In genomic region chr15:89457086-89457485, GRCh38 we compare ENCODE assay signal across 9 cellular contexts. TPM values are rescaled to one million over a fixed set of nuclear protein-coding genes. Genes with fewer than 3 reads are reported as not detected.
A peak's percentile ranks its signal among the peaks of the same experiment; 100 is the strongest.
DNase-seq lines count a peak whose midpoint lies in the region; ATAC-seq, FAIRE-seq and TF ChIP-seq lines count a peak whose summit lies in the region.
"Had no signal": no experiment of that assay in that cellular context is flagged by ENCODE, and none has a peak within 500 bp of the region (broad histone marks: within the 10 kb centered on the region; RNA-seq: fewer than 3 reads in every experiment).

No MANE protein-coding gene starts in this region.

- FAIRE-seq in HepG2 (lab: Jason Lieb, UNC) = peak; percentile 44

- CTCF ChIA-PET in HepG2 (lab: Yijun Ruan, JAX; ENCODE audit: low intra/inter-chr PET ratio, low total read pairs) = no interaction called here

- H3K9me3 ChIP-seq in SU-DHL-6 (ENCODE audit: insufficient read depth, low read length) (no peaks in the 10 kb centered on the region), HepG2 (ENCODE audit: low read length) (no peaks in the 10 kb centered on the region), suprapubic skin (no peaks in the 10 kb centered on the region)

- H3K4me1 ChIP-seq in HepG2 (ENCODE audit: insufficient read depth, low read length) (peaks cover 74% of the 10 kb centered on the region), suprapubic skin (no peaks in the 10 kb centered on the region)

- H3K36me3 ChIP-seq in SU-DHL-6 (ENCODE audit: low read length) = no peaks in the 10 kb centered on the region
- H3K36me3 ChIP-seq in HepG2 (replicated peaks in 1 of 2; ENCODE audit: control insufficient read depth in 1 of 2, insufficient read depth in 2 of 2, low read length in 2 of 2) = no peaks in the 10 kb centered on the region
- H3K36me3 ChIP-seq in suprapubic skin = no peaks in the 10 kb centered on the region

- POLR2A ChIA-PET in HepG2 (lab: Yijun Ruan, JAX) = no interaction called here

- no peak for ATAC-seq in HepG2

- in situ Hi-C loops in HepG2 (cut with HindIII; ENCODE audit: extremely low pct_ligation_motif_present, low pct_unique_long_range_greater_than_20kb) = no loop called here

- no TSS peak for BruUV-seq in HepG2 (replicated peaks; lab: Mats Ljungman, UMichigan)

- H3K4me3 ChIP-seq in SU-DHL-6 (ENCODE audit: insufficient read depth, low read length, poor library complexity, severe bottlenecking) (no peak overlapping the region), HepG2 (replicated peaks in 1 of 3; ENCODE audit: insufficient read depth in 1 of 3, low read depth in 2 of 3, low read length in 3 of 3) (no peak overlapping the region), suprapubic skin (no peak overlapping the region)

- no peak for TF ChIP-seq EP300 in HepG2 (IDR thresholded peaks at IDR 0.05; ENCODE audit: low read depth in 2 of 2, low read length in 2 of 2)
- no peak for TF ChIP-seq EP300 in HepG2 (CRISPR knock-in tag; IDR thresholded peaks at IDR 0.05; ENCODE audit: borderline replicate concordance)
- TF ChIP-seq EP300 in suprapubic skin (IDR thresholded peaks at IDR 0.05) = no peak

- TF ChIP-seq RAD21 in HepG2 (CRISPR knock-in tag; IDR thresholded peaks at IDR 0.05) = no peak

- no peaks in the 10 kb centered on the region for H3K79me2 ChIP-seq in SU-DHL-6 (ENCODE audit: insufficient read depth, low read length)
- H3K79me2 ChIP-seq in HepG2 (ENCODE audit: insufficient read depth, low read length) = no peaks in the 10 kb centered on the region

- H3K27ac ChIP-seq in SU-DHL-6 (ENCODE audit: low read depth, low read length) = no peak overlapping the region
- H3K27ac ChIP-seq in HepG2 (ENCODE audit: extremely low read length, insufficient read depth, low read length) = no peak overlapping the region
- no peak overlapping the region for H3K27ac ChIP-seq in suprapubic skin

- H4K20me1 ChIP-seq in SU-DHL-6 (ENCODE audit: low read depth, low read length) (no peaks in the 10 kb centered on the region), HepG2 (ENCODE audit: insufficient read depth, low read length) (no peaks in the 10 kb centered on the region)

- no peak for TF ChIP-seq CTCF in SU-DHL-6 (IDR thresholded peaks at IDR 0.05; ENCODE audit: insufficient read depth, low read length, poor library complexity, severe bottlenecking)
- no peak for TF ChIP-seq CTCF in HepG2 (CRISPR knock-in tag; IDR thresholded peaks at IDR 0.05)
- TF ChIP-seq CTCF in suprapubic skin (IDR thresholded peaks at IDR 0.05) = no peak

- no peaks in the 10 kb centered on the region for H3K9me2 ChIP-seq in SU-DHL-6 (replicated peaks; ENCODE audit: insufficient read depth, low read length)

- H2AFZ ChIP-seq in SU-DHL-6 (ENCODE audit: low read depth, low read length, severe bottlenecking) (peak overlapping the region; percentile 21), HepG2 (ENCODE audit: low read length) (no peak overlapping the region)

- no peaks in the 10 kb centered on the region for H3F3A ChIP-seq in SU-DHL-6 (ENCODE audit: insufficient read depth)

- TF ChIP-seq POLR2A in HepG2 (IDR thresholded peaks at IDR 0.05; ENCODE audit: insufficient read depth in 1 of 2, low read depth in 2 of 2, low read length in 2 of 2) (no peak), suprapubic skin (IDR thresholded peaks at IDR 0.05) (no peak)

- H3K9ac ChIP-seq in SU-DHL-6 (ENCODE audit: low read length) = no peak overlapping the region
- H3K9ac ChIP-seq in HepG2 (ENCODE audit: insufficient read depth, low read depth, low read length) = no peak overlapping the region

- H3K27me3 ChIP-seq in SU-DHL-6 (ENCODE audit: low read length) (no peaks in the 10 kb centered on the region), HepG2 (ENCODE audit: control insufficient read depth in 1 of 2, insufficient read depth in 2 of 2, low read length in 2 of 2) (peaks cover 0 to 4% of the 10 kb centered on the region in 2 experiments; a peak in 2 of 5 replicates), suprapubic skin (peaks cover 23% of the 10 kb centered on the region)

- H3K4me2 ChIP-seq in SU-DHL-6 (ENCODE audit: low read depth, low read length, poor library complexity, severe bottlenecking) = no peak overlapping the region
- H3K4me2 ChIP-seq in HepG2 (ENCODE audit: low read depth, low read length) = no peak overlapping the region

- DNase-seq in NCI-H146 (lab: John Stamatoyannopoulos, UW) (peak; percentile 14), NCI-H146 treated with DMSO at 0.1 percent for 48 hours (lab: John Stamatoyannopoulos, UW; ENCODE audit: unreplicated experiment) (no peak), HT1080 (ENCODE audit: low read depth) (peak; percentile 53), HepG2 (ENCODE audit: low spot score) (peak; percentile 12), activated gamma-delta T cell treated with Interleukin-2 at 50 U/mL for 16 hours (no peak), activated T-cell treated with anti-CD3 and anti-CD28 coated beads for 4 hours (no peak), suprapubic skin (ENCODE audit: low spot score in 2 of 2) (no peak)

- intact Hi-C loops in HepG2 (cut with micrococcal nuclease; ENCODE audit: unreplicated experiment) = no loop called here

TF ChIP-seq in HepG2, 621 proteins besides CTCF, POLR2A, EP300 and RAD21 (continues in another document):
- TF ChIP-seq ZFP41 (CRISPR knock-in tag; IDR thresholded peaks at IDR 0.05; ENCODE audit: borderline replicate concordance) (no peak), ELF1 (CRISPR knock-in tag; IDR thresholded peaks at IDR 0.05) (peak; percentile 72), NFYC (CRISPR knock-in tag; IDR thresholded peaks at IDR 0.05) (peak; percentile 84), GABPA (IDR thresholded peaks at IDR 0.05; ENCODE audit: low read depth, low read length) (peak; percentile 43; the same call in 1 of the 2 replicates), GABPA (CRISPR knock-in tag; IDR thresholded peaks at IDR 0.05; ENCODE audit: low read depth) (peak; percentile 90), GABPB1 (CRISPR knock-in tag; IDR thresholded peaks at IDR 0.05) (peak; percentile 73; the same call in 1 of the 2 replicates), ZNF143 (CRISPR knock-in tag; IDR thresholded peaks at IDR 0.05) (peak; percentile 87), SUZ12 (IDR thresholded peaks at IDR 0.05; ENCODE audit: low read depth, low read length) (peak; percentile 36; the same call in 1 of the 2 replicates), USF2 (IDR thresholded peaks at IDR 0.05; ENCODE audit: low read depth, low read length) (peak; percentile 64; the same call in 1 of the 2 replicates), USF2 (CRISPR knock-in tag; IDR thresholded peaks at IDR 0.05; ENCODE audit: borderline replicate concordance) (peak; percentile 86; the same call in 1 of the 2 replicates), AKAP8 (CRISPR knock-in tag; IDR thresholded peaks at IDR 0.05) (no peak), NR2C2 (CRISPR knock-in tag; IDR thresholded peaks at IDR 0.05; ENCODE audit: borderline replicate concordance) (peak; percentile 82), RAD51 (IDR thresholded peaks at IDR 0.05; ENCODE audit: borderline replicate concordance) (peak; percentile 55; the same call in 1 of the 2 replicates)

RNA-seq across cellular contexts. Expression of gene RHCG, which starts 39.3 kb away (rescaled TPM):
- not detected in 2 replicates for total RNA-seq in HT1080 (2014; rRNA removed; shearing (Covaris generic))
- polyA plus RNA-seq in HT1080 (2015; cell fraction: cytosol; rRNA removed) = not detected in 2 replicates
- not detected in 2 replicates for polyA plus RNA-seq in HT1080 (2015; cell fraction: nucleus; rRNA removed)
- total RNA-seq in HepG2 (2016; rRNA removed; fragmentation: Illumina TruSeq; extraction: Trizol) (not detected in 2 replicates), suprapubic skin (10 to 100 TPM; 18.6 to 24.2 (median 20.8) TPM)
- total RNA-seq in HepG2 (2016; cell fraction: cytosol; rRNA removed; fragmentation: Illumina TruSeq; extraction: Trizol; ENCODE audit: low read depth) = not detected in 2 replicates
- total RNA-seq in HepG2 (2016; cell fraction: insoluble cytoplasmic fraction; rRNA removed; fragmentation: Illumina TruSeq; extraction: Trizol) = not detected in 2 replicates
- not detected in 2 replicates for total RNA-seq in HepG2 (2016; cell fraction: membrane; rRNA removed; fragmentation: Illumina TruSeq; extraction: Trizol)
- not detected in 2 replicates for total RNA-seq in HepG2 (2016; cell fraction: nucleus; rRNA removed; fragmentation: Illumina TruSeq; extraction: Trizol)
- polyA plus RNA-seq in HepG2 (2011; rRNA removed) = not detected in 2 replicates
- polyA plus RNA-seq in HepG2 (2011; cell fraction: cytosol; rRNA removed) = not detected in 2 replicates
- not detected in 2 replicates for polyA plus RNA-seq in HepG2 (2011; cell fraction: nucleus; rRNA removed)
- not detected in 2 replicates for polyA plus RNA-seq in HepG2 (2012)
- polyA plus RNA-seq in HepG2 (2016; cell fraction: cytosol; fragmentation: Illumina TruSeq; extraction: Trizol; ENCODE audit: low read depth) = not detected in 2 replicates
- not detected in 2 replicates for polyA plus RNA-seq in HepG2 (2016; cell fraction: insoluble cytoplasmic fraction; fragmentation: Illumina TruSeq; extraction: Trizol; ENCODE audit: low read depth)
- not detected in 2 replicates for polyA plus RNA-seq in HepG2 (2016; cell fraction: membrane; fragmentation: Illumina TruSeq; extraction: Trizol; ENCODE audit: low read depth)
- polyA plus RNA-seq in HepG2 (2016; cell fraction: nucleus; fragmentation: Illumina TruSeq; extraction: Trizol; ENCODE audit: insufficient read depth, low read depth) = not detected in 2 replicates
- polyA minus RNA-seq in HepG2 (2011; rRNA and poly(A)+ RNA removed; ENCODE audit: low replicate concordance) = 0.33 TPM in 1 of 2 replicates, not detected in the other
- polyA minus RNA-seq in HepG2 (2011; cell fraction: cytosol; rRNA and poly(A)+ RNA removed) = not detected in 2 replicates
- polyA minus RNA-seq in HepG2 (2011; cell fraction: nucleus; rRNA and poly(A)+ RNA removed) = not detected in 2 replicates
- polyA plus RNA-seq: AG04450 had no signal

Comparison
In these comparisons a context has a peak if more than half of its experiments do, and no peak if none do; other contexts are left out.
1. DNase-seq: peak in NCI-H146 (single experiment), HT1080 (single experiment) and HepG2 (single experiment); none in NCI-H146 treated with DMSO at 0.1 percent for 48 hours (single experiment), activated gamma-delta T cell treated with Interleukin-2 at 50 U/mL for 16 hours (single experiment), activated T-cell treated with anti-CD3 and anti-CD28 coated beads for 4 hours (single experiment) and suprapubic skin (0 of 2).
2. RNA of gene RHCG, which starts 39.3 kb away (total RNA-seq): 18.6 to 24.2 TPM in suprapubic skin; not detected in HepG2 and not detected in HT1080; every median in the first group is over 10 times any median in the second.